32 cellular contexts compared by ENCODE assay signal in genomic region chr5:168611163-168611562, GRCh38. TPM values are rescaled to one million over a fixed set of nuclear protein-coding genes. Genes with fewer than 3 reads are reported as not detected.
DNase-seq lines count a peak whose midpoint lies in the region; ATAC-seq and TF ChIP-seq lines count a peak whose summit lies in the region.
"Had no signal": no experiment of that assay in that cellular context is flagged by ENCODE, and none has a peak within 500 bp of the region (broad histone marks: within the 10 kb centered on the region; RNA-seq: fewer than 3 reads in every experiment).

No MANE protein-coding gene starts in this region.

- H3K27ac ChIP-seq in A673 (ENCODE audit: low read depth, low read length, poor library complexity, severe bottlenecking): no peak overlapping the region
- H3K27ac ChIP-seq in mesodermal cell (ENCODE audit: low read depth, low read length, severe bottlenecking): peak overlapping the region; percentile 50
- H3K27ac ChIP-seq: A549, HL-60, RWPE1, spleen, transverse colon had no signal

- H3K36me3 ChIP-seq in A673 (ENCODE audit: insufficient read depth, low read length, poor library complexity, severe bottlenecking) (no peaks in the 10 kb centered on the region), mesodermal cell (ENCODE audit: control insufficient read depth, insufficient read depth, low read length) (no peaks in the 10 kb centered on the region)
- H3K36me3 ChIP-seq: BE2C, spleen, transverse colon had no signal

- TF ChIP-seq CTCF in A673 (conservative IDR thresholded peaks at IDR 0.05; ENCODE audit: low read depth, low read length): no peak

- ATAC-seq in GM21528 (IDR thresholded peaks at IDR 0.05; ENCODE audit: low FRiP score, unreplicated experiment) (no peak), HG03354 (IDR thresholded peaks at IDR 0.05; ENCODE audit: poor library complexity, severe bottlenecking, unreplicated experiment) (no peak)
- ATAC-seq: A549; activated T-helper 17 cell treated with anti-CD3 and anti-CD28 coated beads, Interleukin-2, amount 50 U/mL, for 72 hours; left lobe of liver; natural killer cell had no signal

- H3K4me3 ChIP-seq in A673 (ENCODE audit: low read depth, low read length, poor library complexity, severe bottlenecking) (no peak overlapping the region), mesodermal cell (ENCODE audit: extremely low read depth, insufficient read depth, low read length, poor library complexity, severe bottlenecking) (no peak overlapping the region)
- H3K4me3 ChIP-seq: A549, spleen, transverse colon had no signal

- H3K27me3 ChIP-seq in A673 (replicated peaks; ENCODE audit: insufficient read depth, low read depth, low read length, poor library complexity): no peaks in the 10 kb centered on the region
- H3K27me3 ChIP-seq: BE2C, spleen, transverse colon had no signal

- no peaks in the 10 kb centered on the region for H3K9me3 ChIP-seq in A673 (ENCODE audit: low read depth, low read length, poor library complexity, severe bottlenecking)
- H3K9me3 ChIP-seq in mesodermal cell (ENCODE audit: control insufficient read depth, low read length): no peaks in the 10 kb centered on the region
- H3K9me3 ChIP-seq: A549, BE2C, spleen, transverse colon had no signal

- BruUV-seq in A673 (replicated peaks; lab: Mats Ljungman, UMichigan): no TSS peak

- H3K4me1 ChIP-seq in A673 (ENCODE audit: insufficient read depth, low read length, poor library complexity, severe bottlenecking): no peaks in the 10 kb centered on the region
- H3K4me1 ChIP-seq in mesodermal cell (ENCODE audit: control insufficient read depth, insufficient read depth, low read length, poor library complexity, severe bottlenecking): peaks cover 7% of the 10 kb centered on the region
- H3K4me1 ChIP-seq: BE2C had no signal

- intact Hi-C loops in A673 (cut with micrococcal nuclease; ENCODE audit: unreplicated experiment): no loop called here

- CTCF ChIA-PET in A673 (lab: Charles Lee): interaction anchor here (0.6 kb wide), 1 partner anchor 94 kb away, joined by 5 read pairs; no protein-coding TSS in a partner anchor

- POLR2A ChIA-PET in A673 (lab: Charles Lee; ENCODE audit: low non-redundant PET): no interaction called here

- DNase-seq in A673 (ENCODE audit: low spot score): peak; percentile 34
- peak; percentile 50 for DNase-seq in NCI-H226
- DNase-seq in ecto neural progenitor cell (ENCODE audit: low spot score): peak; percentile 6
- DNase-seq in D341Med (ENCODE audit: low spot score): no peak
- DNase-seq in NCI-H82 (lab: John Stamatoyannopoulos, UW): no peak
- DNase-seq: activated CD4-positive, alpha-beta T cell treated with anti-CD3 and anti-CD28 coated beads, Interleukin-2, amount 50 U/mL, for 48 hours; activated naive CD4-positive, alpha-beta T cell treated with anti-CD3 and anti-CD28 coated beads, Interleukin-2, amount 50 U/mL, for 16 hours; aorta; BE2C; CD8-positive, alpha-beta memory T cell; DMS153; effector memory CD4-positive, alpha-beta T cell; erythroblast; GDM1; HCEC 1CT; Karpas-422; midbrain; MV-4-11; natural killer cell; NCI-H1436 treated with DMSO at 0.1 percent for 48 hours; NCI-H2107; NCI-H446 treated with DMSO at 0.1 percent for 48 hours; spleen; transverse colon had no signal

- 71 to 92% methylated on average over 4 to 7 of the region's 7 CpGs for WGBS in mesodermal cell (ENCODE audit: insufficient coverage in 2 of 2), 2 experiments

RNA-seq across cellular contexts. Expression of gene PANK3, which starts 32.0 kb away (rescaled TPM):
- total RNA-seq in A673 (2021): 79.2 and 87.9 TPM in 2 replicates
- polyA plus RNA-seq in mesodermal cell (2013, experiment 1 of 2): 51.1 TPM
- 50.0 TPM for polyA plus RNA-seq in mesodermal cell (2013, experiment 2 of 2)

Comparison
In these comparisons a context has a peak if more than half of its experiments do, and no peak if none do; other contexts are left out.
1. DNase-seq: peak in A673 (single experiment), NCI-H226 (single experiment) and ecto neural progenitor cell (single experiment); none in D341Med (single experiment) and NCI-H82 (single experiment).